ENCODE assay signal across 23 cellular contexts in genomic region chr1:35406103-35406502, GRCh38.
"Had no signal": no experiment of that assay in that cellular context is flagged by ENCODE, and none has a peak within 500 bp of the region (broad histone marks: within the 10 kb centered on the region; RNA-seq: fewer than 3 reads in every experiment).

No MANE protein-coding gene starts in this region.

- H3K9ac ChIP-seq: neural progenitor cell had no signal

- ATAC-seq: activated CD8-positive, alpha-beta memory T cell treated with anti-CD3 and anti-CD28 coated beads, Interleukin-2, amount 10 ng/mL, durations not matched to agents 7 days and 5 days; esophagus mucosa; heart right ventricle; mucosa of descending colon had no signal

- H3K27ac Mint-ChIP-seq: activated CD4-positive, alpha-beta memory T cell treated with anti-CD3 and anti-CD28 coated beads, Interleukin-2, amount 10 ng/mL, durations not matched to agents 7 days and 5 days; activated CD8-positive, alpha-beta memory T cell treated with anti-CD3 and anti-CD28 coated beads, Interleukin-2, amount 10 ng/mL, durations not matched to agents 7 days and 5 days; immature natural killer cell; memory B cell; neural progenitor cell; progenitor cell of endocrine pancreas; stimulated activated naive CD8-positive, alpha-beta T cell treated with anti-CD3 and anti-CD28 coated beads, Interleukin-15, Interleukin-2, amounts not matched to agents 100 ng/mL and 50 ng/mL, for 24 hours had no signal

- H3K27me3 ChIP-seq: heart right ventricle, neural progenitor cell, right atrium auricular region, tibial nerve had no signal

- H3K4me1 Mint-ChIP-seq: activated CD4-positive, alpha-beta memory T cell treated with anti-CD3 and anti-CD28 coated beads, Interleukin-2, amount 10 ng/mL, durations not matched to agents 7 days and 5 days; activated CD8-positive, alpha-beta memory T cell treated with anti-CD3 and anti-CD28 coated beads, Interleukin-2, amount 10 ng/mL, durations not matched to agents 7 days and 5 days; immature natural killer cell; memory B cell; naive B cell; neural progenitor cell had no signal

- H3K4me3 Mint-ChIP-seq: activated CD4-positive, alpha-beta memory T cell treated with anti-CD3 and anti-CD28 coated beads, Interleukin-2, amount 10 ng/mL, durations not matched to agents 7 days and 5 days; activated CD8-positive, alpha-beta memory T cell treated with anti-CD3 and anti-CD28 coated beads, Interleukin-2, amount 10 ng/mL, durations not matched to agents 7 days and 5 days; immature natural killer cell; memory B cell; naive B cell; neural progenitor cell; stimulated activated naive CD8-positive, alpha-beta T cell treated with anti-CD3 and anti-CD28 coated beads, Interleukin-15, Interleukin-2, amounts not matched to agents 100 ng/mL and 50 ng/mL, for 24 hours had no signal

- H3K4me2 ChIP-seq: neural progenitor cell had no signal

- H2AFZ ChIP-seq: neural progenitor cell had no signal

- H3K9me3 ChIP-seq: mucosa of descending colon, right atrium auricular region had no signal

- H3K27me3 Mint-ChIP-seq: activated CD4-positive, alpha-beta memory T cell treated with anti-CD3 and anti-CD28 coated beads, Interleukin-2, amount 10 ng/mL, durations not matched to agents 7 days and 5 days; activated CD8-positive, alpha-beta memory T cell treated with anti-CD3 and anti-CD28 coated beads, Interleukin-2, amount 10 ng/mL, durations not matched to agents 7 days and 5 days; memory B cell; naive B cell; progenitor cell of endocrine pancreas; stimulated activated naive CD8-positive, alpha-beta T cell treated with anti-CD3 and anti-CD28 coated beads, Interleukin-15, Interleukin-2, amounts not matched to agents 100 ng/mL and 50 ng/mL, for 24 hours had no signal

- H3K27ac ChIP-seq: heart right ventricle, neural progenitor cell, right atrium auricular region, tibial nerve had no signal

- H3K9me3 Mint-ChIP-seq: activated CD4-positive, alpha-beta memory T cell treated with anti-CD3 and anti-CD28 coated beads, Interleukin-2, amount 10 ng/mL, durations not matched to agents 7 days and 5 days; immature natural killer cell; memory B cell; neural progenitor cell; stimulated activated naive CD8-positive, alpha-beta T cell treated with anti-CD3 and anti-CD28 coated beads, Interleukin-15, Interleukin-2, amounts not matched to agents 100 ng/mL and 50 ng/mL, for 24 hours had no signal

- H3K4me3 ChIP-seq: heart right ventricle, mucosa of descending colon, neural progenitor cell, right atrium auricular region, tibial nerve had no signal

- DNase-seq: activated CD4-positive, alpha-beta memory T cell treated with anti-CD3 and anti-CD28 coated beads, Interleukin-2, amount 10 ng/mL, durations not matched to agents 7 days and 5 days; activated CD4-positive, alpha-beta T cell treated with anti-CD3 and anti-CD28 coated beads for 48 hours; activated CD4-positive, CD25-positive, alpha-beta regulatory T cell; activated CD8-positive, alpha-beta memory T cell treated with anti-CD3 and anti-CD28 coated beads, Interleukin-2, amount 10 ng/mL, durations not matched to agents 7 days and 5 days; activated effector memory CD4-positive, alpha-beta T cell treated with anti-CD3 and anti-CD28 coated beads, Interleukin-2, amount 50 U/mL, for 16 hours; activated naive CD4-positive, alpha-beta T cell treated with anti-CD3 and anti-CD28 coated beads, Interleukin-2, amount 50 U/mL, for 16 hours; activated T-cell treated with anti-CD3 and anti-CD28 coated beads, Interleukin-2, amount 50 U/mL, for 1 hour; aorta; cortex of kidney; heart right ventricle; immature natural killer cell; mucosa of descending colon; naive B cell; small intestine; stimulated activated CD4-positive, alpha-beta T cell treated with anti-CD3 and anti-CD28 coated beads, Interleukin-15, amount 100 ng/mL, for 24 hours; stimulated activated CD4-positive, alpha-beta T cell treated with anti-CD3 and anti-CD28 coated beads, Interleukin-2, amount 100 ng/mL, for 48 hours had no signal

- H3K4me1 ChIP-seq: heart right ventricle, neural progenitor cell, right atrium auricular region, tibial nerve had no signal
